Comparison of ENCODE assay signal across 13 cellular contexts in the genomic region with DNA sequence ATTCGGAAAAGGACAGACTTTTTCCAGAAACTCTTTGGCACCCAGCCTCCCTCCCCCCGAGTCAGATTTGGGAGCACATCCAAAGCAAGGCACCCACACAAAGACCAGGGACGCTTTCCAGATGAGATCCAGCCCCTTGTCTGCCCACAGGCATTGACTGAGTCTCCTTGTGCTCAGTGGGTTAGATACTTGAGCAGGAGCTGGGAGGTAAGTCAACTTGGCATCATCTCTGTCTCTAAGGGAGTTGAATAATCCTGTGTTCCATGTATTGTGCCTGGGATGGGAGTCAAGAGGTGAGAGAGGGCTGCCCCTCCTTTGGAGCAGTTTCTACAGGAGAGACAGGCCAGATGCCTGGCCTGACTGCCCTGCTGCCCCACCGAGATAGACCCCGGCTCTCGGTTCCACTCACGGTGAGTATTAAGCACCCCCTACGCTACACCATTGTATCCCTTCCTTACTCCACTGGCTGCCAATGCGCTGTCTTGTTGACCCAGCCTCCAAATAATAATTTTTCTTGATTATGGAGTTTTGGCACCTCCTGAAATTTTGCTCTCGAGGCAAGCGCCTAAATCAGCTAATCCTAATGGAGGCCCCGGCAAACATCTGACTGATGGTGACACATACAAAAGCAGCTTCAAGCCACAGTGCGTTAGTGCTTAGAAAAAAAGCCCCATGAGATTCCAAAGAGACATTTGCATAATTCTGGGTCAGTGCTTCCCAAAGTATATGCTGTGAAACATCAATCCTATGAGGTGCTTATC. TPM values are rescaled to one million over a fixed set of nuclear protein-coding genes. Genes with fewer than 3 reads are reported as not detected.
DNase-seq lines count a peak whose midpoint lies in the region; ATAC-seq and TF ChIP-seq lines count a peak whose summit lies in the region.
"Had no signal": no experiment of that assay in that cellular context is flagged by ENCODE, and none has a peak within 500 bp of the region (broad histone marks: within the 10 kb centered on the region; RNA-seq: fewer than 3 reads in every experiment).

No MANE protein-coding gene starts in this region.

- no peaks in the 10 kb centered on the region for H3K79me2 ChIP-seq in fibroblast of lung (ENCODE audit: control insufficient read depth, insufficient read depth, low read length)

- H3K9ac ChIP-seq in fibroblast of lung (ENCODE audit: insufficient read depth, low read length): no peak overlapping the region

- no peak overlapping the region for H2AFZ ChIP-seq in fibroblast of lung (ENCODE audit: low read length)

- POLR2A ChIA-PET in Panc1 (lab: Charles Lee): no interaction called here

- intact Hi-C loops in Panc1 (cut with micrococcal nuclease; ENCODE audit: unreplicated experiment) (no loop called here), testis (cut with DNase I; ENCODE audit: low total_unique reads) (no loop called here)

- H4K20me1 ChIP-seq in fibroblast of lung (ENCODE audit: control insufficient read depth, extremely low read depth, insufficient read depth, low read length): no peaks in the 10 kb centered on the region

- in situ Hi-C loops in Panc1 (cut with HindIII; ENCODE audit: low pct_unique_long_range_greater_than_20kb, low sequenced_read_pairs): no loop called here

- DNase-seq in Panc1 (ENCODE audit: low read depth, low spot score) (no peak), fibroblast of lung (ENCODE audit: low read depth in 2 of 2) (peak; percentile 43 to 49), midbrain (lab: John Stamatoyannopoulos, UW) (peak; percentile 49), testis (peak; percentile 17), SW480 (ENCODE audit: low spot score) (no peak), HuH-7 (ENCODE audit: low spot score) (no peak)
- DNase-seq in stimulated activated CD4-positive, alpha-beta T cell treated with anti-CD3 and anti-CD28 coated beads, Interleukin-4, amount 100 ng/mL, for 1 hour: no peak
- DNase-seq: activated naive CD4-positive, alpha-beta T cell; foreskin melanocyte; left colon; NCI-H446 treated with DMSO at 0.1 percent for 48 hours; stimulated activated naive CD8-positive, alpha-beta T cell treated with anti-CD3 and anti-CD28 coated beads, Interleukin-15, Interleukin-2, amounts not matched to agents 100 U/mL and 50 U/mL, for 24 hours had no signal

- H3K36me3 ChIP-seq in Panc1 (ENCODE audit: control insufficient read depth, insufficient read depth, low read length): no peaks in the 10 kb centered on the region
- no peaks in the 10 kb centered on the region for H3K36me3 ChIP-seq in fibroblast of lung (ENCODE audit: control insufficient read depth, insufficient read depth, low read length)
- no peaks in the 10 kb centered on the region for H3K36me3 ChIP-seq in testis (ENCODE audit: low read depth, missing control alignments)

- BruUV-seq in Panc1 (replicated peaks; lab: Mats Ljungman, UMichigan): no TSS peak

- CTCF ChIA-PET in Panc1 (lab: Charles Lee): no interaction called here

- ATAC-seq in Panc1 (no peak), GM18873 (IDR thresholded peaks at IDR 0.05; ENCODE audit: low FRiP score, unreplicated experiment) (no peak)
- ATAC-seq: stimulated activated naive CD8-positive, alpha-beta T cell treated with anti-CD3 and anti-CD28 coated beads, Interleukin-15, Interleukin-2, amounts not matched to agents 100 U/mL and 50 U/mL, for 24 hours had no signal

- H3K27me3 ChIP-seq in Panc1 (ENCODE audit: control insufficient read depth, insufficient read depth, low read length): no peaks in the 10 kb centered on the region
- H3K27me3 ChIP-seq in fibroblast of lung (ENCODE audit: control insufficient read depth, insufficient read depth, low read length): no peaks in the 10 kb centered on the region
- H3K27me3 ChIP-seq in testis: no peaks in the 10 kb centered on the region

- peak overlapping the region; percentile 79 for H3K27ac ChIP-seq in Panc1 (ENCODE audit: low read length)
- peak overlapping the region; percentile 55 for H3K27ac ChIP-seq in fibroblast of lung (ENCODE audit: insufficient read depth, low read length)
- H3K27ac ChIP-seq in testis: no peak overlapping the region

- no peak for TF ChIP-seq POLR2A in testis (IDR thresholded peaks at IDR 0.05)

- no peak for TF ChIP-seq CTCF in Panc1 (IDR thresholded peaks at IDR 0.05)
- TF ChIP-seq CTCF in fibroblast of lung (conservative IDR thresholded peaks at IDR 0.05 in 1 of 2, IDR thresholded peaks at IDR 0.05 in 1 of 2; ENCODE audit: low read depth in 1 of 2, low read length in 2 of 2): no peak
- TF ChIP-seq CTCF in testis (IDR thresholded peaks at IDR 0.05): no peak

- H3K4me2 ChIP-seq in fibroblast of lung (ENCODE audit: extremely low read depth, insufficient read depth, low read length): no peak overlapping the region

- no peaks in the 10 kb centered on the region for H3K9me3 ChIP-seq in Panc1 (ENCODE audit: control insufficient read depth, insufficient read depth, low read depth, low read length)
- H3K9me3 ChIP-seq in fibroblast of lung (ENCODE audit: control insufficient read depth, insufficient read depth, low read depth, low read length): no peaks in the 10 kb centered on the region
- H3K9me3 ChIP-seq in testis: no peaks in the 10 kb centered on the region

- WGBS in testis, 2 donors: 74 to 78% methylated on average over 12 to 13 of the region's 13 CpGs

- H3K4me1 ChIP-seq in Panc1 (ENCODE audit: control insufficient read depth, insufficient read depth, low read length): peaks cover 18% of the 10 kb centered on the region
- H3K4me1 ChIP-seq in fibroblast of lung (ENCODE audit: control insufficient read depth, extremely low read depth, insufficient read depth, low read length): peaks cover 22% of the 10 kb centered on the region
- peaks cover 17% of the 10 kb centered on the region for H3K4me1 ChIP-seq in testis

- H3K4me3 ChIP-seq in Panc1 (ENCODE audit: low read depth in 2 of 2, low read length in 2 of 2): no peak overlapping the region
- no peak overlapping the region for H3K4me3 ChIP-seq in fibroblast of lung (replicated peaks in 1 of 4; ENCODE audit: control extremely low read depth in 1 of 4, insufficient read depth in 1 of 4, low read depth in 3 of 4, low read length in 4 of 4)
- H3K4me3 ChIP-seq in testis: no peak overlapping the region

RNA-seq across cellular contexts. Expression of gene MAP3K14, which starts 29.6 kb away (rescaled TPM):
- total RNA-seq in Panc1 (2021; ENCODE audit: unreplicated experiment) (80.8 TPM), fibroblast of lung (3.6 TPM in 2 replicates), testis (10 to 100 TPM; 12.4 to 14.6 TPM)
- 60.3 TPM for polyA plus RNA-seq in Panc1 (2012; ENCODE audit: insufficient read length)
- polyA plus RNA-seq in fibroblast of lung (3.9 and 5.2 TPM in 2 replicates), testis (ENCODE audit: insufficient read depth, low read depth, low replicate concordance) (24.9 TPM)
- polyA plus RNA-seq in fibroblast of lung (2012): 3.8 and 5.8 TPM in 2 replicates
- polyA minus RNA-seq in fibroblast of lung (ENCODE audit: low replicate concordance): 3.6 and 6.0 TPM in 2 replicates

Comparison
In these comparisons a context has a peak if more than half of its experiments do, and no peak if none do; other contexts are left out.
1. DNase-seq: peak in fibroblast of lung (2 of 2), midbrain (single experiment) and testis (single experiment); none in Panc1 (single experiment), SW480 (single experiment), stimulated activated CD4-positive, alpha-beta T cell treated with anti-CD3 and anti-CD28 coated beads, Interleukin-4, amount 100 ng/mL, for 1 hour (single experiment) and HuH-7 (single experiment).
2. H3K27ac ChIP-seq: peak in Panc1 (single experiment) and fibroblast of lung (single experiment); none in testis (0 of 2).